Comparison of ENCODE assay signal across 14 cellular contexts in genomic region chr12:3973269-3973884, GRCh38.
A peak's percentile ranks its signal among the peaks of the same experiment; 100 is the strongest.
DNase-seq lines count a peak whose midpoint lies in the region; ATAC-seq and TF ChIP-seq lines count a peak whose summit lies in the region.
"Had no signal": no experiment of that assay in that cellular context is flagged by ENCODE, and none has a peak within 500 bp of the region (broad histone marks: within the 10 kb centered on the region; RNA-seq: fewer than 3 reads in every experiment).

No MANE protein-coding gene starts in this region.

- H3K36me3 Mint-ChIP-seq in CD4-positive, alpha-beta T cell (ENCODE audit: low read depth): no peaks in the 10 kb centered on the region
- H3K36me3 Mint-ChIP-seq in activated T-helper 17 cell treated with anti-CD3 and anti-CD28 coated beads, Interleukin-2, amount 50 U/mL, for 72 hours (ENCODE audit: low read depth): no peaks in the 10 kb centered on the region
- H3K36me3 Mint-ChIP-seq in naive thymus-derived CD4-positive, alpha-beta T cell: peaks cover 0 to 6% (median 0%) of the 10 kb centered on the region in 5 donors

- H3K9me3 Mint-ChIP-seq in CD4-positive, alpha-beta T cell: no peaks in the 10 kb centered on the region
- no peaks in the 10 kb centered on the region for H3K9me3 Mint-ChIP-seq in activated T-helper 17 cell treated with anti-CD3 and anti-CD28 coated beads, Interleukin-2, amount 50 U/mL, for 72 hours
- peaks cover 0 to 4% (median 0%) of the 10 kb centered on the region in 11 donors for H3K9me3 Mint-ChIP-seq in naive thymus-derived CD4-positive, alpha-beta T cell

- POLR2A ChIA-PET in CD4-positive, alpha-beta T cell (lab: Charles Lee): interaction anchor here (0.5 to 4.8 kb wide), 16 partner anchors 11 to 348 kb away, joined by 3 to 70 read pairs (median 4); partner anchors contain the start of genes CCND2, PARP11 and TIGAR
- POLR2A ChIA-PET in naive thymus-derived CD4-positive, alpha-beta T cell (lab: Charles Lee): interaction anchor here (0.7 to 6.2 kb wide), 15 partner anchors 9 to 304 kb away, joined by 3 to 47 read pairs (median 5); no protein-coding TSS in a partner anchor

- CTCF ChIA-PET in CD4-positive, alpha-beta T cell (lab: Charles Lee): interaction anchor here (1.1 to 3.4 kb wide), 7 partner anchors 11 to 90 kb away, joined by 3 to 13 read pairs (median 3); no protein-coding TSS in a partner anchor
- CTCF ChIA-PET in naive thymus-derived CD4-positive, alpha-beta T cell (lab: Charles Lee): interaction anchor here (0.7 to 4.2 kb wide), 11 partner anchors 10 to 303 kb away, joined by 3 to 38 read pairs (median 6); no protein-coding TSS in a partner anchor

- no peak for DNase-seq in CD4-positive, alpha-beta T cell
- DNase-seq in naive thymus-derived CD4-positive, alpha-beta T cell: peak in 2 of 9 donors; percentile 22 to 33
- DNase-seq in cortex of kidney (lab: John Stamatoyannopoulos, UW) (no peak), NCI-H446 (lab: John Stamatoyannopoulos, UW) (no peak)
- DNase-seq: cerebellar nuclear complex, DMS79, HFFc6, NCI-H1930, SW 1271, WERI-Rb-1 had no signal

- peaks cover 14 to 32% (median 19%) of the 10 kb centered on the region in 10 experiments for H3K4me1 ChIP-seq in BLaER1 treated with 17β-estradiol and CSF1 and Interleukin-3, amounts not matched to agents 10 nM and 100 nM
- peaks cover 26 to 59% of the 10 kb centered on the region in 2 donors for H3K4me1 ChIP-seq in naive thymus-derived CD4-positive, alpha-beta T cell (ENCODE audit: control insufficient read depth in 2 of 2, insufficient read depth in 2 of 2, low read length in 2 of 2)

- peak overlapping the region in 8 of 11 experiments; percentile 25 to 84 (median 50); a peak in 14 of 22 replicates for H3K4me2 ChIP-seq in BLaER1 treated with 17β-estradiol and CSF1 and Interleukin-3, amounts not matched to agents 10 nM and 100 nM

- H3K4me1 Mint-ChIP-seq in CD4-positive, alpha-beta T cell (ENCODE audit: low read depth): peaks cover 66% of the 10 kb centered on the region
- H3K4me1 Mint-ChIP-seq in activated T-helper 17 cell treated with anti-CD3 and anti-CD28 coated beads, Interleukin-2, amount 50 U/mL, for 72 hours: peaks cover 35% of the 10 kb centered on the region
- H3K4me1 Mint-ChIP-seq in naive thymus-derived CD4-positive, alpha-beta T cell: peaks cover 45 to 77% (median 68%) of the 10 kb centered on the region in 7 donors

- H4K20me1 ChIP-seq in BLaER1 treated with 17β-estradiol and CSF1 and Interleukin-3, amounts not matched to agents 10 nM and 100 nM: no peaks in the 10 kb centered on the region

- intact Hi-C loops in CD4-positive, alpha-beta T cell (cut with DNase I, micrococcal nuclease): no loop called here
- intact Hi-C loops in naive thymus-derived CD4-positive, alpha-beta T cell (cut with micrococcal nuclease): loop anchor here (1.0 to 2.0 kb wide), 3 partner anchors 11 to 57 kb away; no protein-coding TSS in a partner anchor

- no peak overlapping the region for H3K27ac ChIP-seq in BLaER1 treated with 17β-estradiol and CSF1 and Interleukin-3, amounts not matched to agents 10 nM and 100 nM
- peak overlapping the region; percentile 60 for H3K27ac ChIP-seq in CD4-positive, alpha-beta T cell (ENCODE audit: low read depth, low read length)
- peak overlapping the region; percentile 60 for H3K27ac ChIP-seq in naive thymus-derived CD4-positive, alpha-beta T cell (ENCODE audit: low read depth, low read length)
- H3K27ac ChIP-seq: C4-2B, WERI-Rb-1 had no signal

- TF ChIP-seq CTCF in CD4-positive, alpha-beta T cell (IDR thresholded peaks at IDR 0.05): no peak

- no peaks in the 10 kb centered on the region for H3K27me3 Mint-ChIP-seq in CD4-positive, alpha-beta T cell
- no peaks in the 10 kb centered on the region for H3K27me3 Mint-ChIP-seq in activated T-helper 17 cell treated with anti-CD3 and anti-CD28 coated beads, Interleukin-2, amount 50 U/mL, for 72 hours
- H3K27me3 Mint-ChIP-seq in naive thymus-derived CD4-positive, alpha-beta T cell: no peaks in the 10 kb centered on the region

- H3K4me3 ChIP-seq in BLaER1 treated with 17β-estradiol and CSF1 and Interleukin-3, amounts not matched to agents 10 nM and 100 nM: no peak overlapping the region
- no peak overlapping the region for H3K4me3 ChIP-seq in naive thymus-derived CD4-positive, alpha-beta T cell (ENCODE audit: low read length)

- no peak overlapping the region for H3K9ac ChIP-seq in BLaER1 treated with 17β-estradiol and CSF1 and Interleukin-3, amounts not matched to agents 10 nM and 100 nM

- H3K36me3 ChIP-seq in BLaER1 treated with 17β-estradiol and CSF1 and Interleukin-3, amounts not matched to agents 10 nM and 100 nM: no peaks in the 10 kb centered on the region
- H3K36me3 ChIP-seq in naive thymus-derived CD4-positive, alpha-beta T cell (ENCODE audit: control insufficient read depth in 2 of 3, insufficient read depth in 3 of 3, low read length in 3 of 3): no peaks in the 10 kb centered on the region
- H3K36me3 ChIP-seq: WERI-Rb-1 had no signal

- H3K9me3 ChIP-seq in BLaER1 treated with 17β-estradiol and CSF1 and Interleukin-3, amounts not matched to agents 10 nM and 100 nM (replicated peaks in 1 of 11): peaks cover 0 to 5% (median 0%) of the 10 kb centered on the region in 11 experiments; a peak in 4 of 22 replicates
- H3K9me3 ChIP-seq in CD4-positive, alpha-beta T cell (ENCODE audit: control insufficient read depth, low read length): no peaks in the 10 kb centered on the region
- no peaks in the 10 kb centered on the region for H3K9me3 ChIP-seq in naive thymus-derived CD4-positive, alpha-beta T cell (ENCODE audit: control insufficient read depth in 2 of 3, low read length in 3 of 3)

- ATAC-seq in CD4-positive, alpha-beta T cell (ENCODE audit: poor library complexity): peak; percentile 47
- ATAC-seq in activated T-helper 17 cell treated with anti-CD3 and anti-CD28 coated beads, Interleukin-2, amount 50 U/mL, for 72 hours (replicated peaks): peak; percentile 63
- peak; percentile 51 for ATAC-seq in naive thymus-derived CD4-positive, alpha-beta T cell
- no peak for ATAC-seq in GM18861 (IDR thresholded peaks at IDR 0.05; ENCODE audit: unreplicated experiment)

- H3K27ac Mint-ChIP-seq in CD4-positive, alpha-beta T cell: peak overlapping the region; percentile 84
- H3K27ac Mint-ChIP-seq in activated T-helper 17 cell treated with anti-CD3 and anti-CD28 coated beads, Interleukin-2, amount 50 U/mL, for 72 hours: peak overlapping the region; percentile 8
- H3K27ac Mint-ChIP-seq in naive thymus-derived CD4-positive, alpha-beta T cell: peak overlapping the region; percentile 76 to 97 (median 89)
- H3K27ac Mint-ChIP-seq: HFFc6 had no signal

- no peaks in the 10 kb centered on the region for H3K27me3 ChIP-seq in BLaER1 treated with 17β-estradiol and CSF1 and Interleukin-3, amounts not matched to agents 10 nM and 100 nM
- H3K27me3 ChIP-seq in CD4-positive, alpha-beta T cell (ENCODE audit: control insufficient read depth, insufficient read depth, low read length): no peaks in the 10 kb centered on the region
- no peaks in the 10 kb centered on the region for H3K27me3 ChIP-seq in naive thymus-derived CD4-positive, alpha-beta T cell (ENCODE audit: control insufficient read depth in 2 of 2, insufficient read depth in 2 of 2, low read length in 2 of 2)

- peak overlapping the region; percentile 17 for H3K4me3 Mint-ChIP-seq in CD4-positive, alpha-beta T cell
- peak overlapping the region; percentile 54 for H3K4me3 Mint-ChIP-seq in activated T-helper 17 cell treated with anti-CD3 and anti-CD28 coated beads, Interleukin-2, amount 50 U/mL, for 72 hours
- peak overlapping the region; percentile 49 to 84 (median 76) for H3K4me3 Mint-ChIP-seq in naive thymus-derived CD4-positive, alpha-beta T cell
- H3K4me3 Mint-ChIP-seq: HFFc6 had no signal

Comparison
In these comparisons a context has a peak if more than half of its experiments do, and no peak if none do; other contexts are left out.
1. H3K27ac ChIP-seq: peak in CD4-positive, alpha-beta T cell (single experiment) and naive thymus-derived CD4-positive, alpha-beta T cell (single experiment); none in BLaER1 treated with 17β-estradiol and CSF1 and Interleukin-3, amounts not matched to agents 10 nM and 100 nM (0 of 11).
2. H3K27ac Mint-ChIP-seq: peak in every context shown above with its lines; median percentile 89 in naive thymus-derived CD4-positive, alpha-beta T cell; 84 in CD4-positive, alpha-beta T cell; 8 in activated T-helper 17 cell treated with anti-CD3 and anti-CD28 coated beads, Interleukin-2, amount 50 U/mL, for 72 hours.
3. H3K4me3 Mint-ChIP-seq: peak in every context shown above with its lines; median percentile 76 in naive thymus-derived CD4-positive, alpha-beta T cell; 54 in activated T-helper 17 cell treated with anti-CD3 and anti-CD28 coated beads, Interleukin-2, amount 50 U/mL, for 72 hours; 17 in CD4-positive, alpha-beta T cell.
4. intact Hi-C loops: an anchor here in naive thymus-derived CD4-positive, alpha-beta T cell (1.0 to 2.0 kb wide); none called in CD4-positive, alpha-beta T cell.